In the genomic region with DNA sequence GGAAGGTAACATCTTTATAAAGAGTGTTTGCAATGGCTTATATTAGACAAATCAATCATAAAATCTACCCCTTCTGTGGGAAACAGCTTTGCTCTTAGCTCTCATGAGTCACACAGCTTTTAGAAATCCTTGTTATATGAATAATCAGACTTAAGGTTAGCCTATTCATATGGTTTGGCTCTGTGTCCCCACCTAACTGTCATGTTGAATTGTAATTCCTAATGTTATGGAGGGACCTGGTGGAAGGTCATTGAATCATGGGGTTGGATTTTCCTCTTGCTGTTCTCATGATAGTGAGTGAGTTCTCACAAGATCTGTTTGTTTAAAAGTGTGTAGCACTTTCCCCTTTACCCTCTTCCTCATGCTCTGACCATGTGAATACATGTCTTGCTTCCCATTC, we compare ENCODE assay signal across 1 cellular context.
TF ChIP-seq lines count a peak whose summit lies in the region.

No MANE protein-coding gene starts in this region.

TF ChIP-seq in endothelial cell of umbilical vein, 7 proteins besides CTCF, POLR2A, EP300 and RAD21 (continued from another document):
- no peak for TF ChIP-seq JUN (IDR thresholded peaks at IDR 0.05; ENCODE audit: borderline replicate concordance, insufficient read depth, insufficient read length, low read depth)
- TF ChIP-seq, protein P1, sequence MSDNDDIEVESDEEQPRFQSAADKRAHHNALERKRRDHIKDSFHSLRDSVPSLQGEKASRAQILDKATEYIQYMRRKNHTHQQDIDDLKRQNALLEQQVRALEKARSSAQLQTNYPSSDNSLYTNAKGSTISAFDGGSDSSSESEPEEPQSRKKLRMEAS (IDR thresholded peaks at IDR 0.05; ENCODE audit: insufficient read depth, insufficient read length): no peak
- TF ChIP-seq GATA2 (IDR thresholded peaks at IDR 0.05; ENCODE audit: insufficient read depth, insufficient read length, low read depth, low read length): no peak
- TF ChIP-seq FOS (IDR thresholded peaks at IDR 0.05; ENCODE audit: borderline replicate concordance, insufficient read depth, low read length): no peak
